ENCODE assay signal across 6 cellular contexts in genomic region chr3:60599586-60599985, GRCh38.
"Had no signal": no experiment of that assay in that cellular context is flagged by ENCODE, and none has a peak within 500 bp of the region (broad histone marks: within the 10 kb centered on the region; RNA-seq: fewer than 3 reads in every experiment).

No MANE protein-coding gene starts in this region.

- H3K4me2 ChIP-seq: GM23338 had no signal

- H3K4me3 ChIP-seq: GM23338, HAP-1, K562 had no signal

- DNase-seq: H7, IMR-90, KG1 had no signal

- H3K9me3 Mint-ChIP-seq: GM23338 had no signal

- ATAC-seq: GM23338, K562 had no signal

- H3K36me3 ChIP-seq: HAP-1 had no signal

- H2AFZ ChIP-seq: GM23338 had no signal

- H3K4me3 Mint-ChIP-seq: GM23338 had no signal

- H3K9me3 ChIP-seq: HAP-1 had no signal

- H3K27ac Mint-ChIP-seq: GM23338 had no signal

- H3K4me1 ChIP-seq: HAP-1 had no signal
